In the genomic region with DNA sequence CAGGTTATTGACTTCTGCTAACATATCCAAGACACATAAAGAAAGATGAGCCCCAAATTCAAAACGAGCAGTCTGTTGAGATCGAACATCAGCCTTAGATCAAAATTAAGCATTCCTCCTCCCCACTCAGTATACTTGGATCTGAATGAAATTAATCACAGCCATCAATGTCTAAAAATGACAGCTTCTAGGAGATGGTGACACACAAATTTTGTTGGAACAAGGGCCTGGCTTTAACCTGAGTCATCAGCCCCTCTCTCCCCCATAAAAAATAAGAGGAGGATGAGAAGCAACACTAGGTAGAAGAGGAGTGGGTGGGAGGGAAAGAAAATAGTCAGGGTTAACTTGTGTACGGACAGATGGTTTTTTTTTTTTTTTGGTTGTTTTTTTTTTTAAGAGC, we compare ENCODE assay signal across 15 cellular contexts.
DNase-seq lines count a peak whose midpoint lies in the region; ATAC-seq and TF ChIP-seq lines count a peak whose summit lies in the region.
"Had no signal": no experiment of that assay in that cellular context is flagged by ENCODE, and none has a peak within 500 bp of the region (broad histone marks: within the 10 kb centered on the region; RNA-seq: fewer than 3 reads in every experiment).

No MANE protein-coding gene starts in this region.

- no peak overlapping the region for H3K4me2 ChIP-seq in mesenchymal stem cell (ENCODE audit: low read length, poor library complexity, severe bottlenecking)

- H3K27me3 Mint-ChIP-seq in stimulated activated memory B cell treated with anti-CD40 and anti-IgM and Interleukin-4, amounts not matched to agents 10 μg/mL and 1 μg/mL and 100 μg/mL, for 72 hours, result no peaks in the 10 kb centered on the region

- peak overlapping the region; percentile 72 for H3K27ac ChIP-seq in cardiac muscle cell
- H3K27ac ChIP-seq in SK-N-MC, result peak overlapping the region; percentile 98
- peak overlapping the region; percentile 87 for H3K27ac ChIP-seq in mesenchymal stem cell (ENCODE audit: low read length, poor library complexity, severe bottlenecking)

- H3K4me3 Mint-ChIP-seq in stimulated activated memory B cell treated with anti-CD40 and anti-IgM and Interleukin-4, amounts not matched to agents 10 μg/mL and 1 μg/mL and 100 μg/mL, for 72 hours, result no peak overlapping the region
- H3K4me3 Mint-ChIP-seq: CD14-positive monocyte; CD8-positive, alpha-beta T cell had no signal

- peaks cover 13% of the 10 kb centered on the region for H3K36me3 Mint-ChIP-seq in stimulated activated memory B cell treated with anti-CD40 and anti-IgM and Interleukin-4, amounts not matched to agents 10 μg/mL and 1 μg/mL and 100 μg/mL, for 72 hours
- H3K36me3 Mint-ChIP-seq: CD14-positive monocyte had no signal

- H2BK5ac ChIP-seq in mesenchymal stem cell (ENCODE audit: low read depth, low read length, poor library complexity, severe bottlenecking), result no peak overlapping the region

- no peak overlapping the region for H2BK120ac ChIP-seq in mesenchymal stem cell (ENCODE audit: low read depth, low read length)

- H3K79me1 ChIP-seq in mesenchymal stem cell (replicated peaks; ENCODE audit: low read length, poor library complexity, severe bottlenecking), result peaks cover 3% of the 10 kb centered on the region

- H3K27ac Mint-ChIP-seq in stimulated activated memory B cell treated with anti-CD40 and anti-IgM and Interleukin-4, amounts not matched to agents 10 μg/mL and 1 μg/mL and 100 μg/mL, for 72 hours, result peak overlapping the region; percentile 78
- H3K27ac Mint-ChIP-seq: CD14-positive monocyte; CD8-positive, alpha-beta T cell had no signal

- H3K9me3 ChIP-seq in cardiac muscle cell (ENCODE audit: low read depth) (no peaks in the 10 kb centered on the region), SK-N-MC (ENCODE audit: low read depth, low read length) (no peaks in the 10 kb centered on the region), mesenchymal stem cell (ENCODE audit: control insufficient read depth, low read length) (no peaks in the 10 kb centered on the region)
- H3K9me3 ChIP-seq: HAP-1 had no signal

- H3K9me3 Mint-ChIP-seq in stimulated activated memory B cell treated with anti-CD40 and anti-IgM and Interleukin-4, amounts not matched to agents 10 μg/mL and 1 μg/mL and 100 μg/mL, for 72 hours, result no peaks in the 10 kb centered on the region
- H3K9me3 Mint-ChIP-seq: CD14-positive monocyte had no signal

- no peak overlapping the region for H2BK12ac ChIP-seq in mesenchymal stem cell (ENCODE audit: low read length in 2 of 2)

- ATAC-seq in left cardiac atrium, result no peak
- ATAC-seq in stimulated activated memory B cell treated with anti-CD40 and anti-IgM and Interleukin-4, amounts not matched to agents 10 μg/mL and 1 μg/mL and 100 μg/mL, for 72 hours, result no peak
- no peak for ATAC-seq in left colon
- ATAC-seq: CD8-positive, alpha-beta T cell had no signal

- H3K4me1 ChIP-seq in cardiac muscle cell (ENCODE audit: low read depth) (peaks cover 13% of the 10 kb centered on the region), mesenchymal stem cell (ENCODE audit: control insufficient read depth, insufficient read depth, low read depth, low read length) (no peaks in the 10 kb centered on the region)
- H3K4me1 ChIP-seq: HAP-1 had no signal

- H3K14ac ChIP-seq in mesenchymal stem cell (ENCODE audit: low read length in 2 of 2), result no peak overlapping the region

- no peak overlapping the region for H3K23ac ChIP-seq in mesenchymal stem cell (ENCODE audit: low read length in 2 of 2)

- H4K8ac ChIP-seq in mesenchymal stem cell (ENCODE audit: low read length), result no peak overlapping the region

- no peak overlapping the region for H2AK5ac ChIP-seq in mesenchymal stem cell (ENCODE audit: low read length, severe bottlenecking)

- TF ChIP-seq CTCF in cardiac muscle cell (IDR thresholded peaks at IDR 0.05; ENCODE audit: low read depth, low read length), result no peak

- H2AFZ ChIP-seq in mesenchymal stem cell (ENCODE audit: low read depth, low read length), result no peak overlapping the region

- no peak overlapping the region for H2BK15ac ChIP-seq in mesenchymal stem cell (ENCODE audit: low read depth, poor library complexity, severe bottlenecking)

- H3K4me3 ChIP-seq in cardiac muscle cell (no peak overlapping the region), SK-N-MC (no peak overlapping the region), mesenchymal stem cell (ENCODE audit: insufficient read depth in 1 of 2, low read depth in 1 of 2, low read length in 2 of 2) (no peak overlapping the region)
- H3K4me3 ChIP-seq: HAP-1 had no signal

- WGBS in mesenchymal stem cell, result 89% methylated on average over 3 of the region's 3 CpGs

- H3K27me3 ChIP-seq in cardiac muscle cell, result no peaks in the 10 kb centered on the region
- no peaks in the 10 kb centered on the region for H3K27me3 ChIP-seq in mesenchymal stem cell (ENCODE audit: control insufficient read depth in 1 of 2, insufficient read depth in 1 of 2, low read length in 2 of 2)

- no peak overlapping the region for H4K91ac ChIP-seq in mesenchymal stem cell (ENCODE audit: low read length)

- H3K4ac ChIP-seq in mesenchymal stem cell (ENCODE audit: low read depth in 1 of 2, low read length in 2 of 2), result no peak overlapping the region

- intact Hi-C loops in left cardiac atrium (cut with DNase I) (no loop called here), left colon (cut with DNase I, micrococcal nuclease) (no loop called here)

- H3K9ac ChIP-seq in SK-N-MC (ENCODE audit: insufficient read length) (no peak overlapping the region), mesenchymal stem cell (ENCODE audit: low read length) (peak overlapping the region; percentile 44)

- DNase-seq in cardiac muscle cell (ENCODE audit: low read depth in 1 of 2, low spot score in 1 of 2) (no peak), left cardiac atrium (no peak), SK-N-MC (ENCODE audit: low read depth, low spot score) (no peak), mesenchymal stem cell (no peak), SHP77 treated with DMSO at 0.1 percent for 48 hours (lab: John Stamatoyannopoulos, UW) (no peak), left colon (no peak), NAMALWA (ENCODE audit: low spot score) (no peak)
- DNase-seq: CD8-positive, alpha-beta T cell; COR-L47; DMS153; DMS79 treated with DMSO at 0.1 percent for 48 hours; EL had no signal

- peaks cover 16% of the 10 kb centered on the region for H3K4me1 Mint-ChIP-seq in stimulated activated memory B cell treated with anti-CD40 and anti-IgM and Interleukin-4, amounts not matched to agents 10 μg/mL and 1 μg/mL and 100 μg/mL, for 72 hours
- H3K4me1 Mint-ChIP-seq: CD14-positive monocyte had no signal

- no peaks in the 10 kb centered on the region for H3K36me3 ChIP-seq in cardiac muscle cell
- no peaks in the 10 kb centered on the region; the same call in 1 of the 2 replicates for H3K36me3 ChIP-seq in SK-N-MC (ENCODE audit: insufficient read depth, low read length)
- no peaks in the 10 kb centered on the region for H3K36me3 ChIP-seq in mesenchymal stem cell (ENCODE audit: control insufficient read depth in 1 of 2, insufficient read depth in 2 of 2, low read depth in 1 of 2, low read length in 2 of 2)
- H3K36me3 ChIP-seq: HAP-1 had no signal

- H3K18ac ChIP-seq in mesenchymal stem cell (ENCODE audit: low read depth in 1 of 2, low read length in 2 of 2), result no peak overlapping the region
